In the genomic region with DNA sequence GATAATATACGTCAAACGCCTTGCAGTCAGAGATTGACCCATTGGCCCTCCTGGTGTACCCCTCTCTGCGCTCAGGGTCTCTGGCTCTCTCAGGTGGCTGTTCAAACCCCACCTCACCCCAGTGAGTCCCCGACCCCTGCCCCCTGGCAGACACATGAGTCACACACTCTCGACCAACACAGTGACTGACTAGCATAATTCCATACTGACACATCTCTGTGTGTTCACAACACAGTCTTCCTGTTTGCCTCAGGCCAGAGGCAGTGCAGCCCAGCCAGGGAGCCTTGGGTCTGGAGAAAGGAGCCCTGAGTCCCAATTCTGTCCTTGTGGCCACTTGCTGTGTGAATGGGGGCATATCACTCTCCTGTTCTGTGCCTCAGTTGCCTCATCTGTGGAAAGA, we compare ENCODE assay signal across 17 cellular contexts. TPM values are rescaled to one million over a fixed set of nuclear protein-coding genes. Genes with fewer than 3 reads are reported as not detected.
A peak's percentile ranks its signal among the peaks of the same experiment; 100 is the strongest.
DNase-seq lines count a peak whose midpoint lies in the region; ATAC-seq and TF ChIP-seq lines count a peak whose summit lies in the region.
"Had no signal": no experiment of that assay in that cellular context is flagged by ENCODE, and none has a peak within 500 bp of the region (broad histone marks: within the 10 kb centered on the region; RNA-seq: fewer than 3 reads in every experiment).

No MANE protein-coding gene starts in this region.

- DNase-seq in ELR (ENCODE audit: low read depth) (peak; percentile 89), PC-3 (peak; percentile 93), dermis microvascular lymphatic vessel endothelial cell (ENCODE audit: low read depth in 2 of 2) (peak; percentile 54 to 83), kidney tubule cell (ENCODE audit: low spot score) (peak; percentile 79), GM19240 (ENCODE audit: insufficient read length, low spot score) (no peak), LoVo (ENCODE audit: low spot score) (no peak)
- DNase-seq: activated CD8-positive, alpha-beta memory T cell treated with anti-CD3 and anti-CD28 coated beads for 24 hours; amygdala; NCI-H1930; NCI-H524; nephron progenitor cell; psoas muscle had no signal

- TF ChIP-seq CTCF in PC-3 (conservative IDR thresholded peaks at IDR 0.05; ENCODE audit: low read depth, low read length): no peak

- H3K9ac ChIP-seq in PC-3 (ENCODE audit: low read length): no peak overlapping the region

- ATAC-seq in PC-3: peak; percentile 95
- ATAC-seq in HG03439 (IDR thresholded peaks at IDR 0.05; ENCODE audit: unreplicated experiment): no peak
- ATAC-seq in SK-N-SH treated with all-trans-retinoic acid at 6 μM for 48 hours: no peak
- ATAC-seq: activated T-helper 17 cell treated with anti-CD3 and anti-CD28 coated beads, Interleukin-2, amount 50 U/mL, for 72 hours; HepG2; psoas muscle had no signal

- no peaks in the 10 kb centered on the region for H3K9me3 ChIP-seq in PC-3 (ENCODE audit: low read length)
- H3K9me3 ChIP-seq: psoas muscle had no signal

- no peak overlapping the region for H2AFZ ChIP-seq in PC-3 (ENCODE audit: low read length)

- H4K20me1 ChIP-seq in PC-3 (ENCODE audit: low read length): no peaks in the 10 kb centered on the region

- no TSS peak for BruUV-seq in PC-3 (replicated peaks; lab: Mats Ljungman, UMichigan)

- no peaks in the 10 kb centered on the region for H3K27me3 ChIP-seq in PC-3 (ENCODE audit: low read length)

- no peaks in the 10 kb centered on the region for H3F3A ChIP-seq in PC-3 (ENCODE audit: low read length, unreplicated experiment)

- peaks cover 12% of the 10 kb centered on the region for H3K4me1 ChIP-seq in PC-3 (ENCODE audit: insufficient read depth, low read length)

- no peak overlapping the region for H3K4me3 ChIP-seq in PC-3 (ENCODE audit: low read length)
- H3K4me3 ChIP-seq: lung, psoas muscle had no signal

- CTCF ChIA-PET in PC-3 (lab: Charles Lee): no interaction called here

- H3K36me3 ChIP-seq in PC-3 (ENCODE audit: low read depth, low read length): no peaks in the 10 kb centered on the region

- H3K27ac ChIP-seq in PC-3 (ENCODE audit: low read length): no peak overlapping the region
- H3K27ac ChIP-seq: psoas muscle had no signal

- intact Hi-C loops in PC-3 (cut with micrococcal nuclease): no loop called here

- H3K79me2 ChIP-seq in PC-3 (ENCODE audit: low read length): no peaks in the 10 kb centered on the region

- peak overlapping the region; percentile 36 for H3K4me2 ChIP-seq in PC-3 (ENCODE audit: low read length)

- POLR2A ChIA-PET in PC-3 (lab: Charles Lee; ENCODE audit: unreplicated experiment): no interaction called here

- H3K9me2 ChIP-seq in PC-3 (replicated peaks; ENCODE audit: low read length): no peaks in the 10 kb centered on the region

TF ChIP-seq in SK-N-SH treated with all-trans-retinoic acid at 6 μM for 48 hours, 23 proteins besides CTCF, POLR2A, EP300 and RAD21:
- TF ChIP-seq TOX (CRISPR knock-in tag; IDR thresholded peaks at IDR 0.05; ENCODE audit: borderline replicate concordance) (no peak), ZC3H10 (CRISPR knock-in tag; IDR thresholded peaks at IDR 0.05) (no peak), TCF4 (CRISPR knock-in tag; IDR thresholded peaks at IDR 0.05; ENCODE audit: borderline replicate concordance) (no peak), BACH2 (CRISPR knock-in tag; IDR thresholded peaks at IDR 0.05; ENCODE audit: borderline replicate concordance) (no peak)
TF ChIP-seq in SK-N-SH treated with all-trans-retinoic acid at 6 μM for 48 hours: peak in this region for 0.

RNA-seq across cellular contexts. Expression of gene PALD1, which starts 40.1 kb away (rescaled TPM):
- total RNA-seq in PC-3 (2014; rRNA removed) (0.46 and 0.80 TPM in 2 replicates), dermis microvascular lymphatic vessel endothelial cell (177 and 179 TPM in 2 replicates)

Comparison
In these comparisons a context has a peak if more than half of its experiments do, and no peak if none do; other contexts are left out.
1. DNase-seq: peak in ELR (single experiment), PC-3 (single experiment), dermis microvascular lymphatic vessel endothelial cell (2 of 2) and kidney tubule cell (single experiment); none in GM19240 (single experiment) and LoVo (single experiment).
2. RNA of gene PALD1, which starts 40.1 kb away (total RNA-seq): 177 to 179 TPM in dermis microvascular lymphatic vessel endothelial cell; 0.46 to 0.80 TPM in PC-3; every median in the first group is over 10 times any median in the second.